Comparison of ENCODE assay signal across 8 cellular contexts in genomic region chr3:195271116-195271858, GRCh38. TPM values are rescaled to one million over a fixed set of nuclear protein-coding genes. Genes with fewer than 3 reads are reported as not detected.
DNase-seq lines count a peak whose midpoint lies in the region; ATAC-seq, FAIRE-seq and TF ChIP-seq lines count a peak whose summit lies in the region.

Gene XXYLT1 (minus strand): TSS chr3:195271159. CDS start chr3:195271058, 101 bp downstream.

- DNase-seq in DMS 273 (lab: John Stamatoyannopoulos, UW; ENCODE audit: unreplicated experiment) (peak; percentile 98), NT2/D1 (ENCODE audit: low read depth, low spot score) (peak; percentile 90), endothelial cell of umbilical vein (ENCODE audit: low read depth, low spot score) (peak; percentile 93), middle frontal gyrus (ENCODE audit: extremely low spot score, low spot score) (peak; percentile 71)
- DNase-seq in activated CD8-positive, alpha-beta memory T cell treated with anti-CD3 and anti-CD28 coated beads, Interleukin-2, amount 50 U/mL, for 48 hours: peak; percentile 95
- peak; percentile 82 for DNase-seq in stimulated activated CD8-positive, alpha-beta memory T cell treated with anti-CD3 and anti-CD28 coated beads, Interleukin-2, amount 100 ng/mL, for 1 hour (ENCODE audit: low read depth in 2 of 2)

- no peaks in the 10 kb centered on the region for H4K20me1 ChIP-seq in endothelial cell of umbilical vein (replicated peaks; ENCODE audit: control insufficient read depth, extremely low read depth, insufficient read depth, low read length)

- no peaks in the 10 kb centered on the region for H3K9me1 ChIP-seq in endothelial cell of umbilical vein (replicated peaks; ENCODE audit: control insufficient read depth, extremely low read depth, insufficient read depth, low read length)

- dilution Hi-C loops in endothelial cell of umbilical vein (cut with MboI; ENCODE audit: extremely low pct_ligation_motif_present, low sequenced_read_pairs): no loop called here

- H3K27me3 ChIP-seq in HUES64 (ENCODE audit: insufficient read depth, low read length) (no peaks in the 10 kb centered on the region), NT2/D1 (ENCODE audit: insufficient read depth, insufficient read length) (no peaks in the 10 kb centered on the region), endothelial cell of umbilical vein (ENCODE audit: control insufficient read depth in 2 of 2, insufficient read depth in 2 of 2, low read length in 2 of 2) (no peaks in the 10 kb centered on the region)

- H3K4me2 ChIP-seq in endothelial cell of umbilical vein (ENCODE audit: insufficient read depth, low read length): peak within 1 kb of the TSS; percentile 96

- peaks cover 32% of the 10 kb centered on the region for H3K79me2 ChIP-seq in endothelial cell of umbilical vein (ENCODE audit: control insufficient read depth, insufficient read depth, low read length)

- peak within 1 kb of the TSS; percentile 97 for H3K9ac ChIP-seq in HUES64 (ENCODE audit: low read depth, low read length)
- H3K9ac ChIP-seq in NT2/D1 (ENCODE audit: insufficient read length, low read depth): peak within 1 kb of the TSS; percentile 94
- H3K9ac ChIP-seq in endothelial cell of umbilical vein (replicated peaks; ENCODE audit: extremely low read depth, insufficient read depth, low read length): peak within 1 kb of the TSS; percentile 74

- peak; percentile 94 to 98 for TF ChIP-seq CTCF in endothelial cell of umbilical vein (IDR thresholded peaks at IDR 0.05; ENCODE audit: extremely low read depth in 1 of 2, insufficient read depth in 1 of 2, low read depth in 1 of 2, low read length in 2 of 2)

- peak within 1 kb of the TSS; percentile 96 for H3K27ac ChIP-seq in HUES64 (ENCODE audit: low read depth, low read length)
- peak within 1 kb of the TSS; percentile 68 for H3K27ac ChIP-seq in endothelial cell of umbilical vein (ENCODE audit: insufficient read depth, low read depth, low read length)

- WGBS in HUES64: under 1% methylated on average over 62 of the region's 62 CpGs

- H3K36me3 ChIP-seq in HUES64 (ENCODE audit: insufficient read depth, low read length): peaks cover 20% of the 10 kb centered on the region
- peaks cover 28% of the 10 kb centered on the region for H3K36me3 ChIP-seq in NT2/D1 (ENCODE audit: insufficient read depth, insufficient read length, low read length)
- H3K36me3 ChIP-seq in endothelial cell of umbilical vein (ENCODE audit: control insufficient read depth in 2 of 2, extremely low read depth in 1 of 2, insufficient read depth in 2 of 2, low read length in 2 of 2): peaks cover 0 to 2% of the 10 kb centered on the region in 2 experiments

- intact Hi-C loops in endothelial cell of umbilical vein (cut with micrococcal nuclease): loop anchor here (1.0 kb wide), 2 partner anchors 171 to 251 kb away; no protein-coding TSS in a partner anchor

- TF ChIP-seq POLR2A in endothelial cell of umbilical vein (IDR thresholded peaks at IDR 0.05; ENCODE audit: low read depth, low read length): peak; percentile 84

- H3K9me3 ChIP-seq in HUES64 (ENCODE audit: insufficient read depth, low read depth, low read length) (no peaks in the 10 kb centered on the region), NT2/D1 (ENCODE audit: insufficient read depth, low read length) (no peaks in the 10 kb centered on the region), endothelial cell of umbilical vein (replicated peaks; ENCODE audit: control insufficient read depth, insufficient read depth, low read length) (no peaks in the 10 kb centered on the region)

- H3K4me3 ChIP-seq in HUES64 (ENCODE audit: low read length): peak within 1 kb of the TSS; percentile 95
- H3K4me3 ChIP-seq in NT2/D1 (ENCODE audit: insufficient read length, low read depth): peak within 1 kb of the TSS; percentile 88
- H3K4me3 ChIP-seq in endothelial cell of umbilical vein (replicated peaks in 1 of 3; ENCODE audit: insufficient read depth in 1 of 3, low read depth in 1 of 3, low read length in 3 of 3): peak within 1 kb of the TSS; percentile 79 to 91 (median 79)

- H2AFZ ChIP-seq in endothelial cell of umbilical vein (ENCODE audit: low read depth, low read length): peak within 1 kb of the TSS; percentile 95

- peak; percentile 82 for FAIRE-seq in endothelial cell of umbilical vein (lab: Jason Lieb, UNC)

- H3K4me1 ChIP-seq in HUES64 (ENCODE audit: insufficient read depth, low read length): peaks cover 14% of the 10 kb centered on the region; the same call in 1 of the 2 replicates
- H3K4me1 ChIP-seq in NT2/D1 (ENCODE audit: insufficient read depth, insufficient read length): peaks cover 11% of the 10 kb centered on the region
- H3K4me1 ChIP-seq in endothelial cell of umbilical vein (ENCODE audit: control insufficient read depth, extremely low read depth, insufficient read depth, low read length): peaks cover 23% of the 10 kb centered on the region

- POLR2A ChIA-PET in endothelial cell of umbilical vein (lab: Charles Lee): interaction anchor here (0.6 to 3.0 kb wide), 7 partner anchors 11 to 599 kb away, joined by 3 to 18 read pairs (median 6); partner anchors contain the start of genes ACAP2, FAM43A, LSG1 and PPP1R2

- CTCF ChIA-PET in endothelial cell of umbilical vein (lab: Charles Lee): interaction anchor here (0.6 to 4.0 kb wide), 83 partner anchors 9 to 627 kb away, joined by 3 to 195 read pairs (median 4); partner anchors contain the start of genes ACAP2, APOD, LSG1 and PPP1R2

- ATAC-seq in GM21515 (IDR thresholded peaks at IDR 0.05; ENCODE audit: unreplicated experiment): peak; percentile 86

- BruUV-seq in endothelial cell of umbilical vein (replicated peaks; lab: Mats Ljungman, UMichigan): TSS peak; percentile 51

TF ChIP-seq in endothelial cell of umbilical vein, 7 proteins besides CTCF, POLR2A, EP300 and RAD21:
- TF ChIP-seq EZH2 (IDR thresholded peaks at IDR 0.05; ENCODE audit: borderline replicate concordance, low read depth, low read length, severe bottlenecking) (no peak), POLR2AphosphoS5 (IDR thresholded peaks at IDR 0.05; ENCODE audit: insufficient read depth, low read depth, low read length) (peak; percentile 79)

RNA-seq across cellular contexts. Expression of gene XXYLT1, which starts in this region (rescaled TPM):
- 26.5 TPM for polyA plus RNA-seq in HUES64 (2013, experiment 1 of 2)
- polyA plus RNA-seq in HUES64 (2013, experiment 2 of 2): 27.3 TPM
- 58.6 and 78.1 TPM in 2 replicates for total RNA-seq in endothelial cell of umbilical vein
- polyA plus RNA-seq in endothelial cell of umbilical vein: 54.4 and 60.4 TPM in 2 replicates
- 60.0 and 66.8 TPM in 2 replicates for polyA plus RNA-seq in endothelial cell of umbilical vein (2011; cell fraction: cytosol; rRNA removed)
- polyA plus RNA-seq in endothelial cell of umbilical vein (2011; cell fraction: nucleus; rRNA removed): 67.9 and 73.2 TPM in 2 replicates
- 30.5 and 45.2 TPM in 2 replicates for polyA plus RNA-seq in endothelial cell of umbilical vein (2012)
- polyA minus RNA-seq in endothelial cell of umbilical vein: 50.5 and 51.7 TPM in 2 replicates
- polyA minus RNA-seq in endothelial cell of umbilical vein (2011; cell fraction: cytosol; rRNA and poly(A)+ RNA removed): 21.5 TPM
- polyA minus RNA-seq in endothelial cell of umbilical vein (2011; cell fraction: nucleus; rRNA and poly(A)+ RNA removed): 33.1 and 41.5 TPM in 2 replicates

Comparison
In these comparisons a context has a peak if more than half of its experiments do, and no peak if none do; other contexts are left out.
1. Peak in every context shown above with its lines: DNase-seq, ATAC-seq, H3K4me3 ChIP-seq and H3K27ac ChIP-seq.